ENCODE assay signal across 10 cellular contexts in the genomic region with DNA sequence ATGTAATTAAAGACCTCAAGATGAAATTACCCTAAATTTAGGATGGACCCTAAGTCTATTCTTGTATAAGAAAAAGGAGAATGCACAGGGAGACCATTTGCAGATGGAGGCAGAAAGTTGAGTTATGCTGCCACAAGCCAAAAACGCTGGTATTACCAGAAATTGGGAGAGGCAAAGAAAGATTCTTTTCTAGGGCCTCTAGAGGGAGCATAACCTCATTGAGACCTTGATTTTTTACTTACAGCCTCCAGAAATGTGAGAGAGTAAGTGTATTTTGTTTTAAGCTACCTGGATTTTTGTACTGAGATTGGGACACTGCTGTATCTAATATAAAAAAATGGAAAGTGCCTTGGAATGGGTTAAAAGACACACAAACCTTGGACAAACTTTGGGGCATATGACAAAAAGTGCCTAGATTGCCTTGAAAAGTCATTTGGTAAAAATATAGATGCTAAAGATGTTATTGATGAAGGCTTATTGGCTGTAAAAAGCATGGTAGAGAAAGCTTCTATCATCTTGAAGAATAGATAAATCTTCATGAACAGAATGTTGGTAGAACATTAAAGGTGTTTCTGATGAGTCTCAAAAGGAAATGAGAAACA.
DNase-seq lines count a peak whose midpoint lies in the region; ATAC-seq and TF ChIP-seq lines count a peak whose summit lies in the region.
"Had no signal": no experiment of that assay in that cellular context is flagged by ENCODE, and none has a peak within 500 bp of the region (broad histone marks: within the 10 kb centered on the region; RNA-seq: fewer than 3 reads in every experiment).

No MANE protein-coding gene starts in this region.

- CTCF ChIA-PET in WTC11 (lab: Charles Lee): interaction anchor here (0.6 to 0.7 kb wide), 2 partner anchors 124 to 170 kb away, joined by 3 read pairs; no protein-coding TSS in a partner anchor
- CTCF ChIA-PET in activated CD4-positive, alpha-beta memory T cell treated with anti-CD3 and anti-CD28 coated beads for 36 hours (lab: Charles Lee): no interaction called here

- TF ChIP-seq CTCF in WTC11 (IDR thresholded peaks at IDR 0.05) (no peak), osteocyte (IDR thresholded peaks at IDR 0.05) (peak; percentile 51)

- H3K27ac Mint-ChIP-seq in WTC11: no peak overlapping the region
- no peak overlapping the region for H3K27ac Mint-ChIP-seq in osteocyte (ENCODE audit: unreplicated experiment)
- no peak overlapping the region for H3K27ac Mint-ChIP-seq in activated CD4-positive, alpha-beta memory T cell treated with anti-CD3 and anti-CD28 coated beads for 36 hours
- H3K27ac Mint-ChIP-seq: activated T-helper 1 cell treated with anti-CD3 and anti-CD28 coated beads, Interleukin-12 subunit alpha, Interleukin-12 subunit beta, Interleukin-2, Interleukin-4 antibody, amounts not matched to agents 30 ng/mL and 10 ng/mL and 1 ng/mL, durations not matched to agents 14 hours and 24 hours and 36 hours had no signal

- H3K4me3 Mint-ChIP-seq in WTC11 (no peak overlapping the region), osteocyte (ENCODE audit: unreplicated experiment) (no peak overlapping the region)
- H3K4me3 Mint-ChIP-seq in activated CD4-positive, alpha-beta memory T cell treated with anti-CD3 and anti-CD28 coated beads for 36 hours: no peak overlapping the region
- H3K4me3 Mint-ChIP-seq: activated T-helper 1 cell treated with anti-CD3 and anti-CD28 coated beads, Interleukin-12 subunit alpha, Interleukin-12 subunit beta, Interleukin-2, Interleukin-4 antibody, amounts not matched to agents 30 ng/mL and 10 ng/mL and 1 ng/mL, durations not matched to agents 14 hours and 24 hours and 36 hours had no signal

- H3K27me3 Mint-ChIP-seq in WTC11 (ENCODE audit: low read depth) (no peaks in the 10 kb centered on the region), osteocyte (ENCODE audit: unreplicated experiment) (no peaks in the 10 kb centered on the region)
- H3K27me3 Mint-ChIP-seq in activated CD4-positive, alpha-beta memory T cell treated with anti-CD3 and anti-CD28 coated beads for 36 hours: no peaks in the 10 kb centered on the region

- DNase-seq in NCI-H1092 treated with DMSO at 0.1 percent for 48 hours (lab: John Stamatoyannopoulos, UW) (peak; percentile 3), NCI-H1092 (lab: John Stamatoyannopoulos, UW) (no peak), NCI-H2171 treated with DMSO at 0.1 percent for 48 hours (lab: John Stamatoyannopoulos, UW) (peak; percentile 58), WTC11 (ENCODE audit: low spot score) (no peak), osteocyte (ENCODE audit: extremely low spot score, unreplicated experiment) (no peak), GM19240 (ENCODE audit: insufficient read length, low spot score) (no peak)
- no peak for DNase-seq in activated CD4-positive, alpha-beta memory T cell treated with anti-CD3 and anti-CD28 coated beads for 36 hours
- DNase-seq in stimulated activated CD4-positive, alpha-beta T cell treated with anti-CD3 and anti-CD28 coated beads, Interleukin-4, amount 100 ng/mL, for 24 hours: no peak
- DNase-seq: pancreas had no signal

- intact Hi-C loops in activated CD4-positive, alpha-beta memory T cell treated with anti-CD3 and anti-CD28 coated beads for 36 hours (cut with micrococcal nuclease): no loop called here

- H3K4me1 Mint-ChIP-seq in WTC11: no peaks in the 10 kb centered on the region
- no peaks in the 10 kb centered on the region for H3K4me1 Mint-ChIP-seq in osteocyte (ENCODE audit: unreplicated experiment)
- no peaks in the 10 kb centered on the region for H3K4me1 Mint-ChIP-seq in activated CD4-positive, alpha-beta memory T cell treated with anti-CD3 and anti-CD28 coated beads for 36 hours (ENCODE audit: low read depth)

- peak; percentile 48; the same call in 1 of the 2 replicates for ATAC-seq in WTC11
- ATAC-seq: pancreas had no signal

- POLR2A ChIA-PET in WTC11 (lab: Charles Lee): no interaction called here
- POLR2A ChIA-PET in activated CD4-positive, alpha-beta memory T cell treated with anti-CD3 and anti-CD28 coated beads for 36 hours (lab: Charles Lee): no interaction called here

- no peaks in the 10 kb centered on the region for H3K36me3 Mint-ChIP-seq in WTC11
- no peaks in the 10 kb centered on the region for H3K36me3 Mint-ChIP-seq in osteocyte (ENCODE audit: unreplicated experiment)
- no peaks in the 10 kb centered on the region for H3K36me3 Mint-ChIP-seq in activated CD4-positive, alpha-beta memory T cell treated with anti-CD3 and anti-CD28 coated beads for 36 hours

- peaks cover 7% of the 10 kb centered on the region; the same call in 1 of the 2 replicates for H3K9me3 Mint-ChIP-seq in WTC11
- H3K9me3 Mint-ChIP-seq in osteocyte (ENCODE audit: unreplicated experiment): no peaks in the 10 kb centered on the region
- H3K9me3 Mint-ChIP-seq in activated CD4-positive, alpha-beta memory T cell treated with anti-CD3 and anti-CD28 coated beads for 36 hours: peaks cover 17% of the 10 kb centered on the region

TF ChIP-seq in WTC11, 78 proteins besides CTCF, POLR2A, EP300 and RAD21 (continues in another document):
- TF ChIP-seq ZBTB21 (CRISPR knock-in tag; IDR thresholded peaks at IDR 0.05; ENCODE audit: borderline replicate concordance): no peak
- TF ChIP-seq, protein P1, sequence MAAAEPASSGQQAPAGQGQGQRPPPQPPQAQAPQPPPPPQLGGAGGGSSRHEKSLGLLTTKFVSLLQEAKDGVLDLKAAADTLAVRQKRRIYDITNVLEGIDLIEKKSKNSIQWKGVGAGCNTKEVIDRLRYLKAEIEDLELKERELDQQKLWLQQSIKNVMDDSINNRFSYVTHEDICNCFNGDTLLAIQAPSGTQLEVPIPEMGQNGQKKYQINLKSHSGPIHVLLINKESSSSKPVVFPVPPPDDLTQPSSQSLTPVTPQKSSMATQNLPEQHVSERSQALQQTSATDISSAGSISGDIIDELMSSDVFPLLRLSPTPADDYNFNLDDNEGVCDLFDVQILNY (CRISPR knock-in tag; IDR thresholded peaks at IDR 0.05): no peak
- TF ChIP-seq, protein P2, sequence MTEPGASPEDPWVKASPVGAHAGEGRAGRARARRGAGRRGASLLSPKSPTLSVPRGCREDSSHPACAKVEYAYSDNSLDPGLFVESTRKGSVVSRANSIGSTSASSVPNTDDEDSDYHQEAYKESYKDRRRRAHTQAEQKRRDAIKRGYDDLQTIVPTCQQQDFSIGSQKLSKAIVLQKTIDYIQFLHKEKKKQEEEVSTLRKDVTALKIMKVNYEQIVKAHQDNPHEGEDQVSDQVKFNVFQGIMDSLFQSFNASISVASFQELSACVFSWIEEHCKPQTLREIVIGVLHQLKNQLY (CRISPR knock-in tag; IDR thresholded peaks at IDR 0.05): no peak
- TF ChIP-seq ZNF416 (CRISPR knock-in tag; IDR thresholded peaks at IDR 0.05): no peak
- no peak for TF ChIP-seq ESRRA (CRISPR knock-in tag; IDR thresholded peaks at IDR 0.05; ENCODE audit: borderline replicate concordance)
- TF ChIP-seq ZNF219 (CRISPR knock-in tag; IDR thresholded peaks at IDR 0.05; ENCODE audit: borderline replicate concordance): no peak
- no peak for TF ChIP-seq GTF2I (CRISPR knock-in tag; conservative IDR thresholded peaks at IDR 0.05)
- no peak for TF ChIP-seq SMAD3 (CRISPR knock-in tag; IDR thresholded peaks at IDR 0.05; ENCODE audit: borderline replicate concordance)
- no peak for TF ChIP-seq GRHL2 (CRISPR knock-in tag; IDR thresholded peaks at IDR 0.05; ENCODE audit: insufficient replicate concordance, severe bottlenecking)
- TF ChIP-seq, protein P3, sequence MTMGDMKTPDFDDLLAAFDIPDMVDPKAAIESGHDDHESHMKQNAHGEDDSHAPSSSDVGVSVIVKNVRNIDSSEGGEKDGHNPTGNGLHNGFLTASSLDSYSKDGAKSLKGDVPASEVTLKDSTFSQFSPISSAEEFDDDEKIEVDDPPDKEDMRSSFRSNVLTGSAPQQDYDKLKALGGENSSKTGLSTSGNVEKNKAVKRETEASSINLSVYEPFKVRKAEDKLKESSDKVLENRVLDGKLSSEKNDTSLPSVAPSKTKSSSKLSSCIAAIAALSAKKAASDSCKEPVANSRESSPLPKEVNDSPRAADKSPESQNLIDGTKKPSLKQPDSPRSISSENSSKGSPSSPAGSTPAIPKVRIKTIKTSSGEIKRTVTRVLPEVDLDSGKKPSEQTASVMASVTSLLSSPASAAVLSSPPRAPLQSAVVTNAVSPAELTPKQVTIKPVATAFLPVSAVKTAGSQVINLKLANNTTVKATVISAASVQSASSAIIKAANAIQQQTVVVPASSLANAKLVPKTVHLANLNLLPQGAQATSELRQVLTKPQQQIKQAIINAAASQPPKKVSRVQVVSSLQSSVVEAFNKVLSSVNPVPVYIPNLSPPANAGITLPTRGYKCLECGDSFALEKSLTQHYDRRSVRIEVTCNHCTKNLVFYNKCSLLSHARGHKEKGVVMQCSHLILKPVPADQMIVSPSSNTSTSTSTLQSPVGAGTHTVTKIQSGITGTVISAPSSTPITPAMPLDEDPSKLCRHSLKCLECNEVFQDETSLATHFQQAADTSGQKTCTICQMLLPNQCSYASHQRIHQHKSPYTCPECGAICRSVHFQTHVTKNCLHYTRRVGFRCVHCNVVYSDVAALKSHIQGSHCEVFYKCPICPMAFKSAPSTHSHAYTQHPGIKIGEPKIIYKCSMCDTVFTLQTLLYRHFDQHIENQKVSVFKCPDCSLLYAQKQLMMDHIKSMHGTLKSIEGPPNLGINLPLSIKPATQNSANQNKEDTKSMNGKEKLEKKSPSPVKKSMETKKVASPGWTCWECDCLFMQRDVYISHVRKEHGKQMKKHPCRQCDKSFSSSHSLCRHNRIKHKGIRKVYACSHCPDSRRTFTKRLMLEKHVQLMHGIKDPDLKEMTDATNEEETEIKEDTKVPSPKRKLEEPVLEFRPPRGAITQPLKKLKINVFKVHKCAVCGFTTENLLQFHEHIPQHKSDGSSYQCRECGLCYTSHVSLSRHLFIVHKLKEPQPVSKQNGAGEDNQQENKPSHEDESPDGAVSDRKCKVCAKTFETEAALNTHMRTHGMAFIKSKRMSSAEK (CRISPR knock-in tag; IDR thresholded peaks at IDR 0.05; ENCODE audit: borderline replicate concordance): no peak
- TF ChIP-seq TEAD1 (CRISPR knock-in tag; IDR thresholded peaks at IDR 0.05): no peak
- TF ChIP-seq JAZF1 (CRISPR knock-in tag; IDR thresholded peaks at IDR 0.05): no peak
- TF ChIP-seq HMGA2 (CRISPR knock-in tag; IDR thresholded peaks at IDR 0.05): no peak

Comparison
In these comparisons a context has a peak if more than half of its experiments do, and no peak if none do; other contexts are left out.
1. DNase-seq: peak in NCI-H1092 treated with DMSO at 0.1 percent for 48 hours (single experiment) and NCI-H2171 treated with DMSO at 0.1 percent for 48 hours (single experiment); none in NCI-H1092 (single experiment), WTC11 (single experiment), osteocyte (single experiment), activated CD4-positive, alpha-beta memory T cell treated with anti-CD3 and anti-CD28 coated beads for 36 hours (single experiment), GM19240 (single experiment) and stimulated activated CD4-positive, alpha-beta T cell treated with anti-CD3 and anti-CD28 coated beads, Interleukin-4, amount 100 ng/mL, for 24 hours (single experiment).